Comparison of ENCODE assay signal across 22 cellular contexts in the genomic region with DNA sequence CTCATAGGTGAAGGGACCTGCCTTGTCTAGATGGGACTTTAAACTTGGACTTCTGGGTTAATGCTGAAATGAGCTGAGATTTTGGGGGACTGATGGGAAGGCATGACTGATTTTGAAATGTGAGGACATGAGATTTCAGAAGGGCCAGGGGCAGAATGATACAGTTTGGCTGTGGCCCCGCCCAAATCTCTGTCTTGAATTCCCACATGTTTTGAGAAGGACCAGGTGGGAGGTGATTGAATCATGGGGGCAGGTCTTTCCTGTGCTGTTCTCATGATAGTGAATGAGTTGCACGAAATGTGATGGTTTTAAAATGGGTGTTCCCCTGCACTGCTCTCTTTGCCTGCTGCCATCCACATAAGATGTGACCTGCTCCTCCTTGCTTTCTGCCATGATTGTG. TPM values are rescaled to one million over a fixed set of nuclear protein-coding genes. Genes with fewer than 3 reads are reported as not detected.
"Had no signal": no experiment of that assay in that cellular context is flagged by ENCODE, and none has a peak within 500 bp of the region (broad histone marks: within the 10 kb centered on the region; RNA-seq: fewer than 3 reads in every experiment).

No MANE protein-coding gene starts in this region.

- H3K9me3 ChIP-seq: thyroid gland had no signal

- H3K4me1 Mint-ChIP-seq: activated T-helper 17 cell treated with anti-CD3 and anti-CD28 coated beads, Interleukin-2, amount 50 U/mL, for 72 hours; natural killer cell had no signal

- DNase-seq: activated B cell treated with CpG ODN at 0.5 μM for 24 hours; activated CD4-positive, alpha-beta T cell treated with anti-CD3 and anti-CD28 coated beads, Interleukin-2, amount 10 ng/mL, durations not matched to agents 7 days and 5 days; activated naive CD4-positive, alpha-beta T cell treated with anti-CD3 and anti-CD28 coated beads for 36 hours; activated T-cell treated with anti-CD3 and anti-CD28 coated beads for 4 hours; adrenal gland; central memory CD4-positive, alpha-beta T cell; effector memory CD8-positive, alpha-beta T cell; foreskin fibroblast; head of caudate nucleus; left colon; natural killer cell; nucleus accumbens; right cardiac atrium; T-helper 1 cell; thyroid gland had no signal

- H3K36me3 ChIP-seq: adrenal gland, esophagus muscularis mucosa, thyroid gland had no signal

- ATAC-seq: activated T-helper 17 cell treated with anti-CD3 and anti-CD28 coated beads, Interleukin-2, amount 50 U/mL, for 72 hours; effector memory CD8-positive, alpha-beta T cell; natural killer cell; right cardiac atrium had no signal

- H3K27ac ChIP-seq: adrenal gland, esophagus muscularis mucosa, thyroid gland had no signal

- H3K27ac Mint-ChIP-seq: activated CD4-positive, alpha-beta T cell treated with anti-CD3 and anti-CD28 coated beads, Interleukin-2, amount 10 ng/mL, durations not matched to agents 7 days and 5 days; activated naive CD4-positive, alpha-beta T cell treated with anti-CD3 and anti-CD28 coated beads for 36 hours; activated T-helper 17 cell treated with anti-CD3 and anti-CD28 coated beads, Interleukin-2, amount 50 U/mL, for 72 hours; dendritic cell treated with granulocyte-macrophage colony-stimulating factor and Interleukin-4, amounts not matched to agents 40 ng/mL and 50 ng/mL, for 4 days; effector memory CD8-positive, alpha-beta T cell; natural killer cell; progenitor cell of endocrine pancreas had no signal

- H3K4me1 ChIP-seq: adrenal gland, esophagus muscularis mucosa, thyroid gland had no signal

- H3K4me2 ChIP-seq: smooth muscle cell had no signal

- H3K4me3 Mint-ChIP-seq: activated B cell treated with CpG ODN at 0.5 μM for 24 hours; activated CD4-positive, alpha-beta T cell treated with anti-CD3 and anti-CD28 coated beads, Interleukin-2, amount 10 ng/mL, durations not matched to agents 7 days and 5 days; activated naive CD4-positive, alpha-beta T cell treated with anti-CD3 and anti-CD28 coated beads for 36 hours; activated T-helper 17 cell treated with anti-CD3 and anti-CD28 coated beads, Interleukin-2, amount 50 U/mL, for 72 hours; dendritic cell treated with granulocyte-macrophage colony-stimulating factor and Interleukin-4, amounts not matched to agents 40 ng/mL and 50 ng/mL, for 4 days; effector memory CD8-positive, alpha-beta T cell; natural killer cell had no signal

- H3K27me3 Mint-ChIP-seq: activated B cell treated with CpG ODN at 0.5 μM for 24 hours; activated T-helper 17 cell treated with anti-CD3 and anti-CD28 coated beads, Interleukin-2, amount 50 U/mL, for 72 hours; dendritic cell treated with granulocyte-macrophage colony-stimulating factor and Interleukin-4, amounts not matched to agents 40 ng/mL and 50 ng/mL, for 4 days; effector memory CD8-positive, alpha-beta T cell; progenitor cell of endocrine pancreas had no signal

- H3K27me3 ChIP-seq: adrenal gland, esophagus muscularis mucosa, thyroid gland had no signal

- H3K4me3 ChIP-seq: adrenal gland, esophagus muscularis mucosa, smooth muscle cell, thyroid gland had no signal

RNA-seq across cellular contexts. Expression of a gene that starts 42.8 kb away (rescaled TPM):
- total RNA-seq: activated CD8-positive, alpha-beta memory T cell treated with anti-CD3 and anti-CD28 coated beads for 36 hours; activated naive CD4-positive, alpha-beta T cell treated with anti-CD3 and anti-CD28 coated beads for 36 hours; lung microvascular endothelial cell; right cardiac atrium had no signal
- polyA plus RNA-seq: right cardiac atrium, smooth muscle cell had no signal
